Comparison of ENCODE assay signal across 17 cellular contexts in genomic region chr14:103184046-103184445, GRCh38.
DNase-seq lines count a peak whose midpoint lies in the region; ATAC-seq and TF ChIP-seq lines count a peak whose summit lies in the region.
"Had no signal": no experiment of that assay in that cellular context is flagged by ENCODE, and none has a peak within 500 bp of the region (broad histone marks: within the 10 kb centered on the region; RNA-seq: fewer than 3 reads in every experiment).

No MANE protein-coding gene starts in this region.

- peaks cover 4% of the 10 kb centered on the region; the same call in 1 of the 3 replicates for H3K9me3 Mint-ChIP-seq in GM23338
- H3K9me3 Mint-ChIP-seq in WTC11: no peaks in the 10 kb centered on the region
- H3K9me3 Mint-ChIP-seq: CD4-positive, alpha-beta memory T cell; H9 had no signal

- H3K27ac Mint-ChIP-seq in GM23338 (no peak overlapping the region), WTC11 (peak overlapping the region; percentile 63)
- H3K27ac Mint-ChIP-seq: CD4-positive, alpha-beta memory T cell; H9 had no signal

- H3F3A ChIP-seq in GM23338 (replicated peaks; ENCODE audit: low read depth): no peaks in the 10 kb centered on the region

- TF ChIP-seq POLR2A in sigmoid colon (IDR thresholded peaks at IDR 0.05) (no peak), heart left ventricle (IDR thresholded peaks at IDR 0.05) (no peak)

- H3K27me3 Mint-ChIP-seq in GM23338 (ENCODE audit: insufficient read depth, low read depth, poor library complexity) (peaks cover 26% of the 10 kb centered on the region), WTC11 (ENCODE audit: low read depth) (peaks cover 19% of the 10 kb centered on the region)

- H3K27ac ChIP-seq in GM23338 (ENCODE audit: low read depth) (no peak overlapping the region), sigmoid colon (no peak overlapping the region), heart left ventricle (no peak overlapping the region)
- H3K27ac ChIP-seq: BLaER1, HL-60 had no signal

- H3K27me3 ChIP-seq in GM23338 (ENCODE audit: insufficient read depth) (peaks cover 17% of the 10 kb centered on the region), sigmoid colon (peaks cover 5 to 26% (median 7%) of the 10 kb centered on the region in 3 donors), heart left ventricle (peaks cover 0 to 29% (median 15%) of the 10 kb centered on the region in 9 donors)

- intact Hi-C loops in sigmoid colon (cut with DNase I): no loop called here
- intact Hi-C loops in heart left ventricle (cut with DNase I): loop anchor here in 6 of 10 donors (2.0 to 10.0 kb wide), 4 partner anchors 79 to 101 kb away; partner anchors contain the start of gene EXOC3L4 (in 1 of the 6)

- H3K36me3 ChIP-seq in GM23338 (ENCODE audit: insufficient read depth) (no peaks in the 10 kb centered on the region), sigmoid colon (no peaks in the 10 kb centered on the region), heart left ventricle (no peaks in the 10 kb centered on the region)
- H3K36me3 ChIP-seq: BLaER1 had no signal

- H3K4me1 Mint-ChIP-seq in GM23338 (peaks cover 31% of the 10 kb centered on the region), WTC11 (peaks cover 27% of the 10 kb centered on the region)

- H3K4me3 ChIP-seq in GM23338 (no peak overlapping the region), sigmoid colon (no peak overlapping the region), heart left ventricle (no peak overlapping the region)
- H3K4me3 ChIP-seq: BLaER1 had no signal

- CTCF ChIA-PET in WTC11 (lab: Charles Lee): interaction anchor here (1.3 to 4.9 kb wide), 3 partner anchors 79 to 109 kb away, joined by 7 to 38 read pairs (median 14); no protein-coding TSS in a partner anchor

- ATAC-seq in GM23338: no peak
- no peak for ATAC-seq in WTC11
- no peak for ATAC-seq in HG02610 (IDR thresholded peaks at IDR 0.05; ENCODE audit: unreplicated experiment)
- ATAC-seq in heart left ventricle: no peak

- H3K4me2 ChIP-seq in GM23338: no peak overlapping the region
- H3K4me2 ChIP-seq: BLaER1 had no signal

- peak overlapping the region; percentile 24; the same call in 1 of the 2 replicates for H2AFZ ChIP-seq in GM23338

- no peak for TF ChIP-seq EP300 in sigmoid colon (IDR thresholded peaks at IDR 0.05)

- H3K36me3 Mint-ChIP-seq in GM23338 (ENCODE audit: low read depth) (no peaks in the 10 kb centered on the region), WTC11 (no peaks in the 10 kb centered on the region)
- H3K36me3 Mint-ChIP-seq: CD4-positive, alpha-beta memory T cell had no signal

- H3K9me3 ChIP-seq in sigmoid colon (no peaks in the 10 kb centered on the region), heart left ventricle (no peaks in the 10 kb centered on the region)

- H3K79me2 ChIP-seq in GM23338 (replicated peaks; ENCODE audit: insufficient read depth): no peaks in the 10 kb centered on the region

- no peak for TF ChIP-seq CTCF in GM23338 (conservative IDR thresholded peaks at IDR 0.05; ENCODE audit: low read depth in 2 of 2)
- no peak for TF ChIP-seq CTCF in WTC11 (IDR thresholded peaks at IDR 0.05)
- TF ChIP-seq CTCF in sigmoid colon (IDR thresholded peaks at IDR 0.05): no peak
- TF ChIP-seq CTCF in heart left ventricle (IDR thresholded peaks at IDR 0.05): no peak

- peaks cover 21% of the 10 kb centered on the region for H3K4me1 ChIP-seq in GM23338 (ENCODE audit: insufficient read depth)
- peaks cover 0 to 7% (median 5%) of the 10 kb centered on the region in 4 donors for H3K4me1 ChIP-seq in sigmoid colon
- H3K4me1 ChIP-seq in heart left ventricle: peaks cover 0 to 7% (median 5%) of the 10 kb centered on the region in 12 donors
- H3K4me1 ChIP-seq: BLaER1 had no signal

- no peaks in the 10 kb centered on the region for H4K20me1 ChIP-seq in GM23338 (replicated peaks; ENCODE audit: insufficient read depth)
- H4K20me1 ChIP-seq: BLaER1 had no signal

- POLR2A ChIA-PET in WTC11 (lab: Charles Lee): no interaction called here

- DNase-seq in GM23338 (ENCODE audit: low spot score): no peak
- DNase-seq in WTC11 (ENCODE audit: low spot score): no peak
- DNase-seq in mesenteric fat pad (ENCODE audit: low spot score): peak; percentile 64
- peak; percentile 39 for DNase-seq in sigmoid colon
- no peak for DNase-seq in heart left ventricle
- DNase-seq in NCI-H82 treated with DMSO at 0.1 percent for 48 hours (lab: John Stamatoyannopoulos, UW; ENCODE audit: unreplicated experiment): no peak
- DNase-seq: 8988T; Calu3; CD4-positive, alpha-beta memory T cell; DMS79 treated with DMSO at 0.1 percent for 48 hours; GF-D8; GOT3; H9 had no signal

- 84 to 93% methylated on average over 12 of the region's 12 CpGs for WGBS in sigmoid colon, 2 donors
- WGBS in heart left ventricle, 4 donors: 82 to 89% (median 85%) methylated on average over 12 of the region's 12 CpGs

- H3K9me2 ChIP-seq in GM23338 (ENCODE audit: insufficient read depth): no peaks in the 10 kb centered on the region

- H3K4me3 Mint-ChIP-seq in GM23338 (no peak overlapping the region), WTC11 (no peak overlapping the region)
- H3K4me3 Mint-ChIP-seq: CD14-positive monocyte; CD4-positive, alpha-beta memory T cell; H9 had no signal

TF ChIP-seq in GM23338, 12 proteins besides CTCF, POLR2A, EP300 and RAD21:
- no peak for TF ChIP-seq POLR2AphosphoS5 (IDR thresholded peaks at IDR 0.05; ENCODE audit: low read depth)
- TF ChIP-seq STAT1 (IDR thresholded peaks at IDR 0.05; ENCODE audit: unreplicated experiment): no peak
- TF ChIP-seq NANOG (IDR thresholded peaks at IDR 0.05; ENCODE audit: borderline replicate concordance): no peak

TF ChIP-seq in WTC11, 78 proteins besides CTCF, POLR2A, EP300 and RAD21 (continues in another document):
- TF ChIP-seq NR2C2 (CRISPR knock-in tag; IDR thresholded peaks at IDR 0.05) (no peak), ZNF138 (CRISPR knock-in tag; conservative IDR thresholded peaks at IDR 0.05) (no peak), GTF2I (CRISPR knock-in tag; conservative IDR thresholded peaks at IDR 0.05) (no peak), ETV6 (CRISPR knock-in tag; IDR thresholded peaks at IDR 0.05) (no peak)
- TF ChIP-seq, protein P1, sequence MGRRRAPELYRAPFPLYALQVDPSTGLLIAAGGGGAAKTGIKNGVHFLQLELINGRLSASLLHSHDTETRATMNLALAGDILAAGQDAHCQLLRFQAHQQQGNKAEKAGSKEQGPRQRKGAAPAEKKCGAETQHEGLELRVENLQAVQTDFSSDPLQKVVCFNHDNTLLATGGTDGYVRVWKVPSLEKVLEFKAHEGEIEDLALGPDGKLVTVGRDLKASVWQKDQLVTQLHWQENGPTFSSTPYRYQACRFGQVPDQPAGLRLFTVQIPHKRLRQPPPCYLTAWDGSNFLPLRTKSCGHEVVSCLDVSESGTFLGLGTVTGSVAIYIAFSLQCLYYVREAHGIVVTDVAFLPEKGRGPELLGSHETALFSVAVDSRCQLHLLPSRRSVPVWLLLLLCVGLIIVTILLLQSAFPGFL (CRISPR knock-in tag; IDR thresholded peaks at IDR 0.05; ENCODE audit: borderline replicate concordance): no peak
- TF ChIP-seq, protein P2, sequence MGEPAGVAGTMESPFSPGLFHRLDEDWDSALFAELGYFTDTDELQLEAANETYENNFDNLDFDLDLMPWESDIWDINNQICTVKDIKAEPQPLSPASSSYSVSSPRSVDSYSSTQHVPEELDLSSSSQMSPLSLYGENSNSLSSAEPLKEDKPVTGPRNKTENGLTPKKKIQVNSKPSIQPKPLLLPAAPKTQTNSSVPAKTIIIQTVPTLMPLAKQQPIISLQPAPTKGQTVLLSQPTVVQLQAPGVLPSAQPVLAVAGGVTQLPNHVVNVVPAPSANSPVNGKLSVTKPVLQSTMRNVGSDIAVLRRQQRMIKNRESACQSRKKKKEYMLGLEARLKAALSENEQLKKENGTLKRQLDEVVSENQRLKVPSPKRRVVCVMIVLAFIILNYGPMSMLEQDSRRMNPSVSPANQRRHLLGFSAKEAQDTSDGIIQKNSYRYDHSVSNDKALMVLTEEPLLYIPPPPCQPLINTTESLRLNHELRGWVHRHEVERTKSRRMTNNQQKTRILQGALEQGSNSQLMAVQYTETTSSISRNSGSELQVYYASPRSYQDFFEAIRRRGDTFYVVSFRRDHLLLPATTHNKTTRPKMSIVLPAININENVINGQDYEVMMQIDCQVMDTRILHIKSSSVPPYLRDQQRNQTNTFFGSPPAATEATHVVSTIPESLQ (CRISPR knock-in tag; IDR thresholded peaks at IDR 0.05): no peak
- TF ChIP-seq, protein P3, sequence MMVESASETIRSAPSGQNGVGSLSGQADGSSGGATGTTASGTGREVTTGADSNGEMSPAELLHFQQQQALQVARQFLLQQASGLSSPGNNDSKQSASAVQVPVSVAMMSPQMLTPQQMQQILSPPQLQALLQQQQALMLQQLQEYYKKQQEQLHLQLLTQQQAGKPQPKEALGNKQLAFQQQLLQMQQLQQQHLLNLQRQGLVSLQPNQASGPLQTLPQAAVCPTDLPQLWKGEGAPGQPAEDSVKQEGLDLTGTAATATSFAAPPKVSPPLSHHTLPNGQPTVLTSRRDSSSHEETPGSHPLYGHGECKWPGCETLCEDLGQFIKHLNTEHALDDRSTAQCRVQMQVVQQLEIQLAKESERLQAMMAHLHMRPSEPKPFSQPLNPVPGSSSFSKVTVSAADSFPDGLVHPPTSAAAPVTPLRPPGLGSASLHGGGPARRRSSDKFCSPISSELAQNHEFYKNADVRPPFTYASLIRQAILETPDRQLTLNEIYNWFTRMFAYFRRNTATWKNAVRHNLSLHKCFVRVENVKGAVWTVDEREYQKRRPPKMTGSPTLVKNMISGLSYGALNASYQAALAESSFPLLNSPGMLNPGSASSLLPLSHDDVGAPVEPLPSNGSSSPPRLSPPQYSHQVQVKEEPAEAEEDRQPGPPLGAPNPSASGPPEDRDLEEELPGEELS (CRISPR knock-in tag; IDR thresholded peaks at IDR 0.05): no peak

Comparison
In these comparisons a context has a peak if more than half of its experiments do, and no peak if none do; other contexts are left out.
1. DNase-seq: peak in mesenteric fat pad (single experiment) and sigmoid colon (single experiment); none in GM23338 (single experiment), WTC11 (single experiment), heart left ventricle (0 of 5) and NCI-H82 treated with DMSO at 0.1 percent for 48 hours (single experiment).